Comparison of ENCODE assay signal across 13 cellular contexts in genomic region chr14:99596071-99596627, GRCh38. TPM values are rescaled to one million over a fixed set of nuclear protein-coding genes. Genes with fewer than 3 reads are reported as not detected.
DNase-seq lines count a peak whose midpoint lies in the region; ATAC-seq, FAIRE-seq and TF ChIP-seq lines count a peak whose summit lies in the region.
"Had no signal": no experiment of that assay in that cellular context is flagged by ENCODE, and none has a peak within 500 bp of the region (broad histone marks: within the 10 kb centered on the region; RNA-seq: fewer than 3 reads in every experiment).

No MANE protein-coding gene starts in this region.

- intact Hi-C loops in heart right ventricle (cut with DNase I) (loop anchor here in 1 of 10 donors (5.0 kb wide), 1 partner anchor 34 kb away; no protein-coding TSS in a partner anchor), pancreas (cut with DNase I) (loop anchor here in 1 of 3 donors (5.0 kb wide), 1 partner anchor 34 kb away; no protein-coding TSS in a partner anchor)
- intact Hi-C loops in CD8-positive, alpha-beta T cell (cut with DNase I, micrococcal nuclease) = no loop called here

- H3K9me3 ChIP-seq in A549 (no peaks in the 10 kb centered on the region), heart right ventricle (no peaks in the 10 kb centered on the region), pancreas (no peaks in the 10 kb centered on the region), MG63 (no peaks in the 10 kb centered on the region)
- H3K9me3 ChIP-seq in CD8-positive, alpha-beta T cell (ENCODE audit: low read length) = no peaks in the 10 kb centered on the region
- H3K9me3 ChIP-seq: thoracic aorta had no signal

- no peak for TF ChIP-seq POLR2A in A549 (IDR thresholded peaks at IDR 0.05; ENCODE audit: low read length)

- H3K4me2 ChIP-seq in A549 = peak overlapping the region; percentile 70

- no peak overlapping the region for H3K27ac Mint-ChIP-seq in CD8-positive, alpha-beta T cell

- ATAC-seq in A549 = peak in 1 of 2 experiments; percentile 57; a peak in 3 of 6 replicates
- peak; percentile 28 to 83 (median 70) for ATAC-seq in heart right ventricle
- ATAC-seq in pancreas = peak; percentile 85 to 93 (median 86)
- no peak for ATAC-seq in CD8-positive, alpha-beta T cell

- TF ChIP-seq RAD21 in A549 (conservative IDR thresholded peaks at IDR 0.05 in 1 of 2, IDR thresholded peaks at IDR 0.05 in 1 of 2) = no peak

- H3K27me3 Mint-ChIP-seq in CD8-positive, alpha-beta T cell (ENCODE audit: low read depth) = no peaks in the 10 kb centered on the region

- H3K27me3 ChIP-seq in heart right ventricle (no peaks in the 10 kb centered on the region), pancreas (no peaks in the 10 kb centered on the region), MG63 (no peaks in the 10 kb centered on the region)
- no peaks in the 10 kb centered on the region for H3K27me3 ChIP-seq in CD8-positive, alpha-beta T cell (ENCODE audit: insufficient read depth, low read length)

- no peak overlapping the region for H3K4me3 ChIP-seq in A549
- H3K4me3 ChIP-seq in heart right ventricle = no peak overlapping the region
- H3K4me3 ChIP-seq in pancreas = no peak overlapping the region
- H3K4me3 ChIP-seq in CD8-positive, alpha-beta T cell (ENCODE audit: low read depth, low read length) = no peak overlapping the region
- no peak overlapping the region for H3K4me3 ChIP-seq in MG63
- H3K4me3 ChIP-seq: thoracic aorta had no signal

- DNase-seq in A549 (ENCODE audit: low read depth in 1 of 2, low spot score in 1 of 2) (peak in 1 of 2 experiments; percentile 36), NCI-H69 (lab: John Stamatoyannopoulos, UW) (peak; percentile 46), heart right ventricle (peak in 1 of 2 donors; percentile 58), pancreas (peak in 5 of 6 donors; percentile 53 to 75 (median 69)), MG63 (no peak), RPMI8226 (no peak)
- no peak for DNase-seq in CD8-positive, alpha-beta T cell
- DNase-seq in activated CD4-positive, alpha-beta T cell treated with anti-CD3 and anti-CD28 coated beads for 1 hour = no peak
- DNase-seq: activated CD4-positive, CD25-positive, alpha-beta regulatory T cell treated with anti-CD3 and anti-CD28 coated beads, Interleukin-2, amount 50 U/mL, for 72 hours; NCI-H1417 treated with DMSO at 0.1 percent for 48 hours; NCI-H526 had no signal

- H3K36me3 ChIP-seq in heart right ventricle (no peaks in the 10 kb centered on the region), pancreas (no peaks in the 10 kb centered on the region), MG63 (no peaks in the 10 kb centered on the region)
- H3K36me3 ChIP-seq in CD8-positive, alpha-beta T cell (ENCODE audit: insufficient read depth, low read length) = no peaks in the 10 kb centered on the region
- H3K36me3 ChIP-seq: thoracic aorta had no signal

- H3K36me3 Mint-ChIP-seq in CD8-positive, alpha-beta T cell = no peaks in the 10 kb centered on the region

- TF ChIP-seq EP300 in A549 (IDR thresholded peaks at IDR 0.05) = no peak

- H3K27ac ChIP-seq in A549 (peak overlapping the region; percentile 49 to 63), heart right ventricle (peak overlapping the region in 9 of 10 donors; percentile 33 to 79 (median 68)), pancreas (peak overlapping the region; percentile 54 to 76 (median 65))
- H3K27ac ChIP-seq in CD8-positive, alpha-beta T cell (ENCODE audit: low read depth, low read length) = no peak overlapping the region
- H3K27ac ChIP-seq: thoracic aorta had no signal

- POLR2A ChIA-PET in A549 (lab: Yijun Ruan, JAX) = no interaction called here
- POLR2A ChIA-PET in CD8-positive, alpha-beta T cell (lab: Charles Lee) = no interaction called here

- peaks cover 15% of the 10 kb centered on the region for H3K4me1 Mint-ChIP-seq in CD8-positive, alpha-beta T cell (ENCODE audit: low read depth)

- CTCF ChIA-PET in A549 (lab: Yijun Ruan, JAX) = interaction anchor here (1.5 kb wide), 1 partner anchor 9 kb away, joined by 4 read pairs; no protein-coding TSS in a partner anchor
- CTCF ChIA-PET in CD8-positive, alpha-beta T cell (lab: Charles Lee) = no interaction called here

- 62% methylated on average over 9 of the region's 10 CpGs for WGBS in A549 (ENCODE audit: missing lambda C conversion rate)
- 46 to 51% methylated on average over 10 of the region's 10 CpGs for WGBS in heart right ventricle, 2 donors
- 18 to 19% methylated on average over 10 of the region's 10 CpGs for WGBS in pancreas, 2 donors

- H3K9me3 Mint-ChIP-seq in CD8-positive, alpha-beta T cell = no peaks in the 10 kb centered on the region
- H3K9me3 Mint-ChIP-seq: activated T-helper 1 cell treated with anti-CD3 and anti-CD28 coated beads, Interleukin-12 subunit alpha, Interleukin-12 subunit beta, Interleukin-2, Interleukin-4 antibody, amounts not matched to agents 30 ng/mL and 10 ng/mL and 1 ng/mL, durations not matched to agents 14 hours and 24 hours and 36 hours had no signal

- H3K4me1 ChIP-seq in A549 (peaks cover 70% of the 10 kb centered on the region), heart right ventricle (peaks cover 42 to 99% (median 90%) of the 10 kb centered on the region in 9 donors), pancreas (peaks cover 38 to 51% (median 41%) of the 10 kb centered on the region in 3 donors)
- H3K4me1 ChIP-seq in CD8-positive, alpha-beta T cell (ENCODE audit: insufficient read depth, low read length) = peaks cover 4% of the 10 kb centered on the region

- FAIRE-seq in A549 (lab: Jason Lieb, UNC) = no peak
- peak; percentile 76 for FAIRE-seq in pancreas (lab: Jason Lieb, UNC)

- TF ChIP-seq CTCF in A549 (IDR thresholded peaks at IDR 0.05) (no peak), heart right ventricle (IDR thresholded peaks at IDR 0.05) (no peak), pancreas (IDR thresholded peaks at IDR 0.05) (no peak)
- TF ChIP-seq CTCF in CD8-positive, alpha-beta T cell (IDR thresholded peaks at IDR 0.05) = no peak

- no peak overlapping the region for H3K4me3 Mint-ChIP-seq in CD8-positive, alpha-beta T cell
- H3K4me3 Mint-ChIP-seq: activated T-helper 1 cell treated with anti-CD3 and anti-CD28 coated beads, Interleukin-12 subunit alpha, Interleukin-12 subunit beta, Interleukin-2, Interleukin-4 antibody, amounts not matched to agents 30 ng/mL and 10 ng/mL and 1 ng/mL, durations not matched to agents 14 hours and 24 hours and 36 hours had no signal

TF ChIP-seq in A549, 52 proteins besides CTCF, POLR2A, EP300 and RAD21 (continues in another document):
- TF ChIP-seq SREBF2 (IDR thresholded peaks at IDR 0.05) = no peak
- no peak for TF ChIP-seq MAFK (IDR thresholded peaks at IDR 0.05; ENCODE audit: partially characterized antibody)
- no peak for TF ChIP-seq RNF2 (IDR thresholded peaks at IDR 0.05; ENCODE audit: borderline replicate concordance, low read depth)
- no peak for TF ChIP-seq ZNF302 (CRISPR knock-in tag; IDR thresholded peaks at IDR 0.05)
- no peak for TF ChIP-seq KDM1A (IDR thresholded peaks at IDR 0.05; ENCODE audit: low read depth)
- no peak for TF ChIP-seq HOXB13 (CRISPR knock-in tag; IDR thresholded peaks at IDR 0.05; ENCODE audit: low read depth)
- TF ChIP-seq MAZ (IDR thresholded peaks at IDR 0.05; ENCODE audit: borderline replicate concordance, low read depth, low read length) = no peak
- no peak for TF ChIP-seq BCL3 (IDR thresholded peaks at IDR 0.05)
- TF ChIP-seq USF2 (IDR thresholded peaks at IDR 0.05) = no peak
- no peak for TF ChIP-seq NPAS2 (CRISPR knock-in tag; IDR thresholded peaks at IDR 0.05; ENCODE audit: borderline replicate concordance)
- TF ChIP-seq KDM5A (IDR thresholded peaks at IDR 0.05) = no peak

RNA-seq across cellular contexts. Expression of gene CCDC85C, which starts 7.9 kb away (rescaled TPM):
- 10.5 and 11.4 TPM in 2 replicates for polyA plus RNA-seq in A549 (2011; rRNA removed)
- polyA plus RNA-seq in A549 (2012; cell fraction: cytosol; rRNA removed) = 21.9 and 32.2 TPM in 2 replicates
- polyA plus RNA-seq in A549 (2012; cell fraction: nucleus; rRNA removed) = 39.4 and 46.8 TPM in 2 replicates
- 29.0 to 38.0 TPM (median 31.4 TPM) in 3 replicates for polyA plus RNA-seq in A549 (2017; fragmentation: RNase III; extraction: RNeasy Plus Mini Kit Qiagen cat#74134 plus additional on column Dnase treatment)
- 15.0 and 21.7 TPM in 2 replicates for polyA minus RNA-seq in A549 (2011; rRNA and poly(A)+ RNA removed)
- total RNA-seq in heart right ventricle = 10 to 100 TPM; 28.7 to 50.2 (median 32.1) TPM
- 10 to 100 TPM in 1 of 2 donors, 1 to 10 TPM in 1; 9.0 to 23.8 TPM for polyA plus RNA-seq in heart right ventricle
- 10 to 100 TPM; 14.4 to 22.2 (median 17.6) TPM for total RNA-seq in pancreas
- 10 to 100 TPM in 1 of 2 donors, 1 to 10 TPM in 1; 9.5 to 19.5 TPM for polyA plus RNA-seq in pancreas
- total RNA-seq in CD8-positive, alpha-beta T cell = 1 to 10 TPM; 6.9 to 7.1 TPM
- total RNA-seq in MG63 (2014; rRNA removed; shearing (Covaris generic); ENCODE audit: low replicate concordance) = 19.9 and 22.2 TPM in 2 replicates

RNA-seq across cellular contexts. Expression of gene HHIPL1, which starts 48.8 kb away (rescaled TPM):
- 0.19 and 0.21 TPM in 2 replicates for polyA plus RNA-seq in A549 (2011; rRNA removed)
- 0.26 and 0.38 TPM in 2 replicates for polyA plus RNA-seq in A549 (2012; cell fraction: cytosol; rRNA removed)
- 0.52 and 0.58 TPM in 2 replicates for polyA plus RNA-seq in A549 (2012; cell fraction: nucleus; rRNA removed)
- 0.20 to 0.29 TPM (median 0.23 TPM) in 3 replicates for polyA plus RNA-seq in A549 (2017; fragmentation: RNase III; extraction: RNeasy Plus Mini Kit Qiagen cat#74134 plus additional on column Dnase treatment)
- 0.29 and 0.58 TPM in 2 replicates for polyA minus RNA-seq in A549 (2011; rRNA and poly(A)+ RNA removed)
- 1 to 10 TPM in 6 of 10 donors, under 1 TPM in 4; 0.81 to 2.2 (median 1.4) TPM for total RNA-seq in heart right ventricle
- under 1 TPM; 0.55 to 0.59 TPM for polyA plus RNA-seq in heart right ventricle
- total RNA-seq in pancreas = 1 to 10 TPM in 1 of 6 donors, under 1 TPM in 5; 0.13 to 1.2 (median 0.29) TPM
- polyA plus RNA-seq in pancreas = under 1 TPM; 0.09 to 0.23 TPM
- under 1 TPM in 1 of 2 experiments, not detected in 1; 0.11 TPM for total RNA-seq in CD8-positive, alpha-beta T cell
- total RNA-seq in MG63 (2014; rRNA removed; shearing (Covaris generic); ENCODE audit: low replicate concordance) = not detected in 2 replicates
- total RNA-seq: activated T-helper 1 cell treated with anti-CD3 and anti-CD28 coated beads, Interleukin-12 subunit alpha, Interleukin-12 subunit beta, Interleukin-2, Interleukin-4 antibody, amounts not matched to agents 30 ng/mL and 10 ng/mL and 1 ng/mL, durations not matched to agents 14 hours and 24 hours and 36 hours had no signal

Comparison
In these comparisons a context has a peak if more than half of its experiments do, and no peak if none do; other contexts are left out.
1. DNase-seq: peak in NCI-H69 (single experiment) and pancreas (5 of 6); none in CD8-positive, alpha-beta T cell (0 of 7), MG63 (single experiment), activated CD4-positive, alpha-beta T cell treated with anti-CD3 and anti-CD28 coated beads for 1 hour (single experiment) and RPMI8226 (single experiment).